8 cellular contexts compared by ENCODE assay signal in genomic region chr11:73876424-73877300, GRCh38. TPM values are rescaled to one million over a fixed set of nuclear protein-coding genes. Genes with fewer than 3 reads are reported as not detected.
DNase-seq lines count a peak whose midpoint lies in the region; ATAC-seq and TF ChIP-seq lines count a peak whose summit lies in the region.

COA4 (minus strand) TSS chr11:73876846; CDS start chr11:73873378, 3,468 bp downstream.
PAAF1 (plus strand) TSS chr11:73876999; CDS start chr11:73877022, 23 bp downstream.

- no peaks in the 10 kb centered on the region for H3K79me2 ChIP-seq in parathyroid adenoma

- H3K4me1 ChIP-seq in parathyroid adenoma (peaks cover 3% of the 10 kb centered on the region), tibial nerve (peaks cover 4 to 33% (median 14%) of the 10 kb centered on the region in 4 donors)

- TF ChIP-seq CTCF in GM12865 (IDR thresholded peaks at IDR 0.05; ENCODE audit: insufficient read depth, low read depth, low read length, missing control alignments) = no peak
- TF ChIP-seq CTCF in parathyroid adenoma (IDR thresholded peaks at IDR 0.05) = no peak
- TF ChIP-seq CTCF in tibial nerve (IDR thresholded peaks at IDR 0.05) = peak in 1 of 5 experiments; percentile 32

- peaks cover 34% of the 10 kb centered on the region for H3K4me1 Mint-ChIP-seq in activated naive CD8-positive, alpha-beta T cell treated with anti-CD3 and anti-CD28 coated beads, Interleukin-2, amount 50 U/mL, for 24 hours

- TF ChIP-seq EP300 in tibial nerve (IDR thresholded peaks at IDR 0.05) = peak; percentile 66 to 89

- no peaks in the 10 kb centered on the region for H3K27me3 ChIP-seq in parathyroid adenoma (ENCODE audit: control insufficient read depth, insufficient read depth, low read length)
- H3K27me3 ChIP-seq in tibial nerve = no peaks in the 10 kb centered on the region

- H3K4me2 ChIP-seq in parathyroid adenoma (ENCODE audit: low read length) = peak within 1 kb of the TSS; percentile 83

- ATAC-seq in HG02763 (IDR thresholded peaks at IDR 0.05; ENCODE audit: unreplicated experiment) = peak; percentile 95
- ATAC-seq in activated naive CD8-positive, alpha-beta T cell treated with anti-CD3 and anti-CD28 coated beads, Interleukin-2, amount 50 U/mL, for 24 hours = peak; percentile 97
- peak; percentile 99 for ATAC-seq in Right ventricle myocardium superior (ENCODE audit: poor library complexity)

- TF ChIP-seq POLR2A in tibial nerve (IDR thresholded peaks at IDR 0.05) = peak in 1 of 2 donors; percentile 50

- 0 to 1% methylated on average over 57 of the region's 57 CpGs for WGBS in tibial nerve, 2 donors

- DNase-seq in GM12865 (ENCODE audit: low read depth) (peak; percentile 98), NCI-H1417 treated with DMSO at 0.1 percent for 48 hours (lab: John Stamatoyannopoulos, UW) (peak; percentile 91), SW480 (ENCODE audit: low spot score) (peak; percentile 99), Right ventricle myocardium superior (peak; percentile 95), tibial nerve (ENCODE audit: low spot score in 2 of 2) (peak; percentile 86 to 92)
- DNase-seq in activated naive CD8-positive, alpha-beta T cell treated with anti-CD3 and anti-CD28 coated beads, Interleukin-2, amount 50 U/mL, for 24 hours = peak; percentile 92

- H3K9ac ChIP-seq in parathyroid adenoma = peak within 1 kb of the TSS; percentile 13

- H3K4me3 ChIP-seq in GM12865 (ENCODE audit: low read depth, low read length) (peak within 1 kb of the TSS; percentile 89), parathyroid adenoma (ENCODE audit: low read depth, low read length) (peak within 1 kb of the TSS; percentile 95), tibial nerve (peak within 1 kb of the TSS; percentile 61 to 88 (median 80))

- H3K36me3 ChIP-seq in parathyroid adenoma (ENCODE audit: control insufficient read depth, insufficient read depth, low read length) = no peaks in the 10 kb centered on the region
- H3K36me3 ChIP-seq in tibial nerve = peaks cover 0 to 38% (median 0%) of the 10 kb centered on the region in 3 donors

- peaks cover 38% of the 10 kb centered on the region for H3K36me3 Mint-ChIP-seq in activated naive CD8-positive, alpha-beta T cell treated with anti-CD3 and anti-CD28 coated beads, Interleukin-2, amount 50 U/mL, for 24 hours (ENCODE audit: low read depth)

- peak within 1 kb of the TSS; percentile 76 for H2AFZ ChIP-seq in parathyroid adenoma

- no peaks in the 10 kb centered on the region for H3K9me3 Mint-ChIP-seq in activated naive CD8-positive, alpha-beta T cell treated with anti-CD3 and anti-CD28 coated beads, Interleukin-2, amount 50 U/mL, for 24 hours

- H3K27ac ChIP-seq in parathyroid adenoma (peak within 1 kb of the TSS; percentile 88), tibial nerve (peak within 1 kb of the TSS; percentile 45 to 88 (median 85))

- peak within 1 kb of the TSS; percentile 96 for H3K27ac Mint-ChIP-seq in activated naive CD8-positive, alpha-beta T cell treated with anti-CD3 and anti-CD28 coated beads, Interleukin-2, amount 50 U/mL, for 24 hours

- intact Hi-C loops in Right ventricle myocardium superior (cut with DNase I) = no loop called here

- no peaks in the 10 kb centered on the region for H3K27me3 Mint-ChIP-seq in activated naive CD8-positive, alpha-beta T cell treated with anti-CD3 and anti-CD28 coated beads, Interleukin-2, amount 50 U/mL, for 24 hours

- peak within 1 kb of the TSS; percentile 96 for H3K4me3 Mint-ChIP-seq in activated naive CD8-positive, alpha-beta T cell treated with anti-CD3 and anti-CD28 coated beads, Interleukin-2, amount 50 U/mL, for 24 hours

- H3K9me3 ChIP-seq in parathyroid adenoma (ENCODE audit: control insufficient read depth, low read length) (no peaks in the 10 kb centered on the region), tibial nerve (no peaks in the 10 kb centered on the region)

RNA-seq across cellular contexts. Expression of gene COA4, which starts in this region (rescaled TPM):
- total RNA-seq in Right ventricle myocardium superior = 46.5 TPM
- total RNA-seq in tibial nerve = 100 to 1,000 TPM in 1 of 4 donors, 10 to 100 TPM in 3; 63.2 to 100 (median 69.2) TPM

RNA-seq across cellular contexts. Expression of gene PAAF1, which starts in this region (rescaled TPM):
- total RNA-seq in Right ventricle myocardium superior = 11.3 TPM
- total RNA-seq in tibial nerve = 10 to 100 TPM; 24.9 to 39.1 (median 32.7) TPM

Comparison
In these comparisons a context has a peak if more than half of its experiments do, and no peak if none do; other contexts are left out.
1. Peak in every context shown above with its lines: DNase-seq, ATAC-seq, H3K4me3 ChIP-seq and H3K27ac ChIP-seq.